Comparison of ENCODE assay signal across 2 cellular contexts in the genomic region with DNA sequence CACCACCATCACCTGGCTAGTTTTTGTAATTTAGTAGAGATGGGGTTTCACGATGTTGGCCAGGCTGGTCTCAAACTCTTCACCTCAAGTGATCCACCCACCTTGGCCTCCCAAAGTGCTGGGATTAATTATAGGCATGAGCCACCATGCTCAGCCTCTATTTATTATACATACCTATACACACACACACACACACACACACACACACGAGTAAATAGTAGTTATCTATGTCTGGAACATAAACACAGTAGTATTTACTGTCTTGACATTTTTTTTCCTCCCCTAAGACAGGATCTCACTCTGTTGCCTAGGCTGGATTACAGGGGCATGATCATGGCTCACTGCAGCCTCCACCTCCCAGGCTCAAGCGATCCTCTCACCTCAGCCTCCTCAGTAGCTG. TPM values are rescaled to one million over a fixed set of nuclear protein-coding genes. Genes with fewer than 3 reads are reported as not detected.
"Had no signal": no experiment of that assay in that cellular context is flagged by ENCODE, and none has a peak within 500 bp of the region (broad histone marks: within the 10 kb centered on the region; RNA-seq: fewer than 3 reads in every experiment).

No MANE protein-coding gene starts in this region.

RNA-seq across cellular contexts. Expression of gene DHH, which starts 42.4 kb away (rescaled TPM):
- total RNA-seq: G401, GM12878 had no signal
